In genomic region chr3:169774186-169774585, GRCh38 we compare ENCODE assay signal across 8 cellular contexts. TPM values are rescaled to one million over a fixed set of nuclear protein-coding genes. Genes with fewer than 3 reads are reported as not detected.
DNase-seq lines count a peak whose midpoint lies in the region; ATAC-seq and TF ChIP-seq lines count a peak whose summit lies in the region.

No MANE protein-coding gene starts in this region.

- no peaks in the 10 kb centered on the region for H3K9me3 Mint-ChIP-seq in WTC11
- no peaks in the 10 kb centered on the region for H3K9me3 Mint-ChIP-seq in stimulated activated effector memory CD8-positive, alpha-beta T cell treated with anti-CD3 and anti-CD28 coated beads, Interleukin-12 subunit alpha, Interleukin-12 subunit beta, amount 100 ng/mL, for 72 hours

- H4K20me1 ChIP-seq in hepatocyte (ENCODE audit: insufficient read depth, poor library complexity, severe bottlenecking): peaks cover 9% of the 10 kb centered on the region

- H3K4me3 Mint-ChIP-seq in WTC11: peak overlapping the region; percentile 98
- peak overlapping the region; percentile 97 for H3K4me3 Mint-ChIP-seq in stimulated activated effector memory CD8-positive, alpha-beta T cell treated with anti-CD3 and anti-CD28 coated beads, Interleukin-12 subunit alpha, Interleukin-12 subunit beta, amount 100 ng/mL, for 72 hours

- peaks cover 34% of the 10 kb centered on the region for H3K36me3 Mint-ChIP-seq in WTC11
- H3K36me3 Mint-ChIP-seq in stimulated activated effector memory CD8-positive, alpha-beta T cell treated with anti-CD3 and anti-CD28 coated beads, Interleukin-12 subunit alpha, Interleukin-12 subunit beta, amount 100 ng/mL, for 72 hours: peaks cover 85% of the 10 kb centered on the region

- POLR2A ChIA-PET in WTC11 (lab: Charles Lee): no interaction called here

- peak overlapping the region; percentile 82 for H3K4me2 ChIP-seq in hepatocyte

- peaks cover 35% of the 10 kb centered on the region for H3K4me1 Mint-ChIP-seq in WTC11
- H3K4me1 Mint-ChIP-seq in stimulated activated effector memory CD8-positive, alpha-beta T cell treated with anti-CD3 and anti-CD28 coated beads, Interleukin-12 subunit alpha, Interleukin-12 subunit beta, amount 100 ng/mL, for 72 hours: peaks cover 37% of the 10 kb centered on the region

- 54% methylated on average over 5 of the region's 5 CpGs for WGBS in hepatocyte (ENCODE audit: low lambda C conversion rate, missing lambda C conversion rate)

- no peaks in the 10 kb centered on the region for H3K9me3 ChIP-seq in HAP-1
- no peaks in the 10 kb centered on the region for H3K9me3 ChIP-seq in hepatocyte (ENCODE audit: low read depth)

- H3K79me2 ChIP-seq in hepatocyte: peaks cover 41% of the 10 kb centered on the region

- peaks cover 43% of the 10 kb centered on the region for H3K36me3 ChIP-seq in HAP-1 (replicated peaks)
- no peaks in the 10 kb centered on the region for H3K36me3 ChIP-seq in hepatocyte (replicated peaks; ENCODE audit: insufficient read depth, low read depth)

- CTCF ChIA-PET in WTC11 (lab: Charles Lee): interaction anchor here (0.6 kb wide), 2 partner anchors 53 to 636 kb away, joined by 3 read pairs; no protein-coding TSS in a partner anchor

- no peak for TF ChIP-seq CTCF in WTC11 (IDR thresholded peaks at IDR 0.05)
- TF ChIP-seq CTCF in hepatocyte (IDR thresholded peaks at IDR 0.05; ENCODE audit: poor library complexity): no peak

- no peaks in the 10 kb centered on the region for H3K27me3 ChIP-seq in HAP-1 (ENCODE audit: low read depth)
- no peaks in the 10 kb centered on the region for H3K27me3 ChIP-seq in hepatocyte

- no peak overlapping the region for H2AFZ ChIP-seq in hepatocyte

- ATAC-seq in WTC11 (no peak), GM19463 (IDR thresholded peaks at IDR 0.05; ENCODE audit: unreplicated experiment) (no peak)
- no peak for ATAC-seq in stimulated activated effector memory CD8-positive, alpha-beta T cell treated with anti-CD3 and anti-CD28 coated beads, Interleukin-12 subunit alpha, Interleukin-12 subunit beta, amount 100 ng/mL, for 72 hours

- H3K27ac Mint-ChIP-seq in WTC11: peak overlapping the region; percentile 100
- peak overlapping the region; percentile 99 for H3K27ac Mint-ChIP-seq in stimulated activated effector memory CD8-positive, alpha-beta T cell treated with anti-CD3 and anti-CD28 coated beads, Interleukin-12 subunit alpha, Interleukin-12 subunit beta, amount 100 ng/mL, for 72 hours

- H3K4me1 ChIP-seq in HAP-1 (peaks cover 21% of the 10 kb centered on the region), hepatocyte (ENCODE audit: insufficient read depth) (peaks cover 11% of the 10 kb centered on the region)

- peak overlapping the region; percentile 93 for H3K4me3 ChIP-seq in HAP-1
- H3K4me3 ChIP-seq in hepatocyte: peak overlapping the region; percentile 66

- no peaks in the 10 kb centered on the region for H3K9me2 ChIP-seq in hepatocyte (replicated peaks; ENCODE audit: insufficient read depth)

- peak overlapping the region; percentile 99 for H3K27ac ChIP-seq in hepatocyte

- in situ Hi-C loops in HAP-1 (cut with MboI; ENCODE audit: low sequenced_read_pairs): no loop called here

- H3K27me3 Mint-ChIP-seq in WTC11 (ENCODE audit: low read depth): no peaks in the 10 kb centered on the region; the same call in 1 of the 2 replicates

- DNase-seq in HAP-1 (ENCODE audit: low spot score in 2 of 2) (peak in 1 of 2 experiments; percentile 14), WTC11 (ENCODE audit: low spot score) (no peak), hepatocyte (ENCODE audit: low spot score) (no peak), COR-L47 (lab: John Stamatoyannopoulos, UW) (no peak), NCI-H446 treated with DMSO at 0.1 percent for 48 hours (lab: John Stamatoyannopoulos, UW) (no peak)
- no peak for DNase-seq in stimulated activated effector memory CD8-positive, alpha-beta T cell treated with anti-CD3 and anti-CD28 coated beads, Interleukin-12 subunit alpha, Interleukin-12 subunit beta, amount 100 ng/mL, for 72 hours (ENCODE audit: low spot score in 2 of 2)
- DNase-seq in activated CD4-positive, CD25-positive, alpha-beta regulatory T cell (lab: John Stamatoyannopoulos, UW): no peak

TF ChIP-seq in WTC11, 78 proteins besides CTCF, POLR2A, EP300 and RAD21:
- TF ChIP-seq ZNF281 (CRISPR knock-in tag; IDR thresholded peaks at IDR 0.05) (no peak), JAZF1 (CRISPR knock-in tag; IDR thresholded peaks at IDR 0.05) (no peak)
TF ChIP-seq in WTC11: peak in this region for 0.

RNA-seq across cellular contexts. Expression of gene MYNN, which starts 1.0 kb away (rescaled TPM):
- 14.3 to 14.5 TPM (median 14.3 TPM) in 3 replicates for total RNA-seq in WTC11 (2021)
- total RNA-seq in hepatocyte: 19.7 and 23.4 TPM in 2 replicates
- 6.8 and 9.0 TPM in 2 replicates for polyA plus RNA-seq in hepatocyte

RNA-seq across cellular contexts. Expression of gene ACTRT3, which starts 4.8 kb away (rescaled TPM):
- 2.3 to 2.7 TPM (median 2.4 TPM) in 3 replicates for total RNA-seq in WTC11 (2021)
- total RNA-seq in hepatocyte: 8.3 and 8.7 TPM in 2 replicates
- 6.9 and 7.3 TPM in 2 replicates for polyA plus RNA-seq in hepatocyte

RNA-seq across cellular contexts. Expression of gene TERC, which starts 9.3 kb away (rescaled TPM):
- total RNA-seq in WTC11 (2021): 34.3 to 57.1 TPM (median 48.5 TPM) in 3 replicates
- 216 and 475 TPM in 2 replicates for total RNA-seq in hepatocyte
- polyA plus RNA-seq in hepatocyte: 0.49 and 2.0 TPM in 2 replicates

RNA-seq across cellular contexts. Expression of gene LRRIQ4, which starts 38.5 kb away (rescaled TPM):
- 0.09 to 0.34 TPM (median 0.18 TPM) in 3 replicates for total RNA-seq in WTC11 (2021)
- total RNA-seq in hepatocyte: not detected in 2 replicates
- polyA plus RNA-seq in hepatocyte: not detected in 2 replicates

RNA-seq across cellular contexts. Expression of gene LRRC34, which starts 38.5 kb away (rescaled TPM):
- 5.3 to 8.3 TPM (median 6.0 TPM) in 3 replicates for total RNA-seq in WTC11 (2021)
- 0.97 and 1.0 TPM in 2 replicates for total RNA-seq in hepatocyte
- 0.50 TPM in 1 of 2 replicates, not detected in the other for polyA plus RNA-seq in hepatocyte
